ENCODE assay signal across 1 cellular context in genomic region chr20:25139061-25139705, GRCh38.
TF ChIP-seq lines count a peak whose summit lies in the region.

No MANE protein-coding gene starts in this region.

TF ChIP-seq in HepG2, 621 proteins besides CTCF, POLR2A, EP300 and RAD21 (continued from another document and continues in another):
- no peak for TF ChIP-seq GPBP1L1 (CRISPR knock-in tag; IDR thresholded peaks at IDR 0.05)
- no peak for TF ChIP-seq ZNF281 (CRISPR knock-in tag; IDR thresholded peaks at IDR 0.05; ENCODE audit: borderline replicate concordance)
- no peak for TF ChIP-seq ZSCAN30 (CRISPR knock-in tag; IDR thresholded peaks at IDR 0.05)
- TF ChIP-seq SAP130 (CRISPR knock-in tag; IDR thresholded peaks at IDR 0.05; ENCODE audit: low read depth) = peak; percentile 33; the same call in 1 of the 2 replicates
- TF ChIP-seq ZNF629 (CRISPR knock-in tag; conservative IDR thresholded peaks at IDR 0.05) = no peak
- TF ChIP-seq ZNF597 (CRISPR knock-in tag; IDR thresholded peaks at IDR 0.05) = no peak
- TF ChIP-seq HOXA3 (CRISPR knock-in tag; IDR thresholded peaks at IDR 0.05) = no peak
- 0 out of 2 replicates have a peak, but pooled peaks have one; percentile 47 for TF ChIP-seq NRL (CRISPR knock-in tag; IDR thresholded peaks at IDR 0.05; ENCODE audit: borderline replicate concordance)
- no peak for TF ChIP-seq ATRX (CRISPR knock-in tag; IDR thresholded peaks at IDR 0.05; ENCODE audit: borderline replicate concordance)
- no peak for TF ChIP-seq ZNF562 (CRISPR knock-in tag; IDR thresholded peaks at IDR 0.05; ENCODE audit: borderline replicate concordance)
- TF ChIP-seq ERF (CRISPR knock-in tag; IDR thresholded peaks at IDR 0.05) = peak; percentile 59; the same call in 1 of the 2 replicates
- TF ChIP-seq ZNF276 (CRISPR knock-in tag; IDR thresholded peaks at IDR 0.05; ENCODE audit: low read depth) = 0 out of 2 replicates have a peak, but pooled peaks have one; percentile 52
- no peak for TF ChIP-seq ZFP62 (CRISPR knock-in tag; IDR thresholded peaks at IDR 0.05)
- TF ChIP-seq ATF6 (CRISPR knock-in tag; conservative IDR thresholded peaks at IDR 0.05) = no peak
- no peak for TF ChIP-seq ZNF512 (CRISPR knock-in tag; IDR thresholded peaks at IDR 0.05)
- TF ChIP-seq RNF219 (CRISPR knock-in tag; IDR thresholded peaks at IDR 0.05) = no peak
- no peak for TF ChIP-seq ZNF282 (IDR thresholded peaks at IDR 0.05; ENCODE audit: partially characterized antibody)
- TF ChIP-seq KIAA2018 (CRISPR knock-in tag; IDR thresholded peaks at IDR 0.05; ENCODE audit: borderline replicate concordance) = no peak
- TF ChIP-seq HHEX (CRISPR knock-in tag; IDR thresholded peaks at IDR 0.05) = no peak
- TF ChIP-seq ATF7-NPFF (CRISPR knock-in tag; IDR thresholded peaks at IDR 0.05; ENCODE audit: low read depth) = no peak
- no peak for TF ChIP-seq KLF16 (CRISPR knock-in tag; IDR thresholded peaks at IDR 0.05)
- TF ChIP-seq ZSCAN9 (CRISPR knock-in tag; IDR thresholded peaks at IDR 0.05; ENCODE audit: borderline replicate concordance) = no peak
- TF ChIP-seq FUBP1 (CRISPR knock-in tag; IDR thresholded peaks at IDR 0.05; ENCODE audit: borderline replicate concordance) = 0 out of 2 replicates have a peak, but pooled peaks have one; percentile 38
